1 cellular context compared by ENCODE assay signal in genomic region chr2:170926743-170927297, GRCh38.
TF ChIP-seq lines count a peak whose summit lies in the region.

No MANE protein-coding gene starts in this region.

TF ChIP-seq in GM12878, 131 proteins besides CTCF, POLR2A, EP300 and RAD21:
- TF ChIP-seq TCF12 (IDR thresholded peaks at IDR 0.05; ENCODE audit: low read depth, low read length) (no peak), ATF7 (IDR thresholded peaks at IDR 0.05; ENCODE audit: low read depth) (peak; percentile 70), RFX5 (IDR thresholded peaks at IDR 0.05; ENCODE audit: low read depth, low read length) (no peak), ZZZ3 (IDR thresholded peaks at IDR 0.05; ENCODE audit: control insufficient read depth, insufficient read length, low read depth) (no peak)
- TF ChIP-seq, protein P1, sequence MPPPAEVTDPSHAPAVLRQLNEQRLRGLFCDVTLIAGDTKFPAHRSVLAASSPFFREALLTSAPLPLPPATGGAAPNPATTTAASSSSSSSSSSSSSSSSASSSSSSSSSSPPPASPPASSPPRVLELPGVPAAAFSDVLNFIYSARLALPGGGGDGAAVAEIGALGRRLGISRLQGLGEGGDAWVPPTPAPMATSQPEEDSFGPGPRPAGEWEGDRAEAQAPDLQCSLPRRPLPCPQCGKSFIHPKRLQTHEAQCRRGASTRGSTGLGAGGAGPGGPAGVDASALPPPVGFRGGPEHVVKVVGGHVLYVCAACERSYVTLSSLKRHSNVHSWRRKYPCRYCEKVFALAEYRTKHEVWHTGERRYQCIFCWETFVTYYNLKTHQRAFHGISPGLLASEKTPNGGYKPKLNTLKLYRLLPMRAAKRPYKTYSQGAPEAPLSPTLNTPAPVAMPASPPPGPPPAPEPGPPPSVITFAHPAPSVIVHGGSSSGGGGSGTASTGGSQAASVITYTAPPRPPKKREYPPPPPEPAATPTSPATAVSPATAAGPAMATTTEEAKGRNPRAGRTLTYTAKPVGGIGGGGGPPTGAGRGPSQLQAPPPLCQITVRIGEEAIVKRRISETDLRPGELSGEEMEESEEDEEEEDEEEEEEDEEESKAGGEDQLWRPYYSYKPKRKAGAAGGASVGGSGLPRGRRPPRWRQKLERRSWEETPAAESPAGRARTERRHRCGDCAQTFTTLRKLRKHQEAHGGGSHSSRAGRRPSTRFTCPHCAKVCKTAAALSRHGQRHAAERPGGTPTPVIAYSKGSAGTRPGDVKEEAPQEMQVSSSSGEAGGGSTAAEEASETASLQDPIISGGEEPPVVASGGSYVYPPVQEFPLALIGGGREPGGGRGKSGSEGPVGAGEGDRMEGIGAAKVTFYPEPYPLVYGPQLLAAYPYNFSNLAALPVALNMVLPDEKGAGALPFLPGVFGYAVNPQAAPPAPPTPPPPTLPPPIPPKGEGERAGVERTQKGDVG (CRISPR knock-in tag; IDR thresholded peaks at IDR 0.05), result no peak
